Comparison of ENCODE assay signal across 2 cellular contexts in genomic region chr1:206030714-206031113, GRCh38.
TF ChIP-seq lines count a peak whose summit lies in the region.

No MANE protein-coding gene starts in this region.

TF ChIP-seq in HCT116, 20 proteins besides CTCF, POLR2A, EP300 and RAD21 (continued from another document):
- TF ChIP-seq MAX (IDR thresholded peaks at IDR 0.05) = peak; percentile 39; the same call in 1 of the 2 replicates
- no peak for TF ChIP-seq EZH2 (IDR thresholded peaks at IDR 0.05)
- no peak for TF ChIP-seq JUND (IDR thresholded peaks at IDR 0.05)
- no peak for TF ChIP-seq SIN3A (IDR thresholded peaks at IDR 0.05; ENCODE audit: low read depth)
- TF ChIP-seq ZFX (IDR thresholded peaks at IDR 0.05) = no peak
- TF ChIP-seq YY1 (IDR thresholded peaks at IDR 0.05; ENCODE audit: extremely low read depth, insufficient replicate concordance, low read depth, low read length) = peak; percentile 85
- TF ChIP-seq CEBPB (IDR thresholded peaks at IDR 0.05; ENCODE audit: low read depth) = peak; percentile 57; the same call in 1 of the 2 replicates
- peak; percentile 74; the same call in 1 of the 2 replicates for TF ChIP-seq CBX3 (IDR thresholded peaks at IDR 0.05; ENCODE audit: low read depth)
- TF ChIP-seq EZH2phosphoT487 (IDR thresholded peaks at IDR 0.05; ENCODE audit: borderline replicate concordance) = no peak
- TF ChIP-seq ELF1 (IDR thresholded peaks at IDR 0.05; ENCODE audit: borderline replicate concordance, low read depth) = no peak
- peak; percentile 18 for TF ChIP-seq TCF7L2 (IDR thresholded peaks at IDR 0.05; ENCODE audit: borderline replicate concordance, extremely low read depth, insufficient read depth, insufficient read length)
- TF ChIP-seq SP1 (IDR thresholded peaks at IDR 0.05; ENCODE audit: low read depth) = no peak
- TF ChIP-seq SRF (IDR thresholded peaks at IDR 0.05; ENCODE audit: low read depth) = no peak
- TF ChIP-seq EGR1 (IDR thresholded peaks at IDR 0.05; ENCODE audit: low read depth) = no peak
- no peak for TF ChIP-seq ZBTB33 (IDR thresholded peaks at IDR 0.05; ENCODE audit: extremely low read depth, insufficient replicate concordance, low read length)
- no peak for TF ChIP-seq POLR2AphosphoS5 (IDR thresholded peaks at IDR 0.05; ENCODE audit: low read depth, low read length)
- no peak for TF ChIP-seq ZNF274 (IDR thresholded peaks at IDR 0.05; ENCODE audit: low read depth, low read length)
- TF ChIP-seq ATF3 (IDR thresholded peaks at IDR 0.05) = no peak
- no peak for TF ChIP-seq FOSL1 (IDR thresholded peaks at IDR 0.05; ENCODE audit: low read depth)

TF ChIP-seq in SK-N-SH treated with all-trans-retinoic acid at 6 μM for 48 hours, 23 proteins besides CTCF, POLR2A, EP300 and RAD21 (continued from another document):
- TF ChIP-seq POU6F1 (CRISPR knock-in tag; IDR thresholded peaks at IDR 0.05; ENCODE audit: borderline replicate concordance, low read depth) (no peak), ARNTL (CRISPR knock-in tag; IDR thresholded peaks at IDR 0.05; ENCODE audit: borderline replicate concordance, low read depth) (no peak)
